3 cellular contexts compared by ENCODE assay signal in the genomic region with DNA sequence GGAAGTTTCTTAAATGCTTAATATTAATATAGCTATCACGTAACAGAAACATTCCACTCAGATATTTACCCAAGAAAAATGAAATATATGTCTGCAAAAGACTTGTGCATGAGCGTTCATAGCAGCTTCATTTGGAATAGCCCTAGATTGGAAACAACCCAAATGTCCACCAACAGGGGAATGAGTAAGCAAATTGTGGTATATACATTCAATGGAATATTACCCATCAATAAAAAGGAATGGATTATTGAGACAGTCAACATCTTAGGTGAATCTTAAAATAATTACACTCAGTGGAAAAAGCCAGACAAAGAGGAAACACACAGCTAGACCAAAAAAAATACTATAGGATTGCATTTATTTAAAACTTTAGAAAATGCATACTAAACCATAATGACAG.
TF ChIP-seq lines count a peak whose summit lies in the region.

No MANE protein-coding gene starts in this region.

TF ChIP-seq in SK-N-SH treated with all-trans-retinoic acid at 6 μM for 48 hours, 23 proteins besides CTCF, POLR2A, EP300 and RAD21:
- no peak for TF ChIP-seq ISL1 (CRISPR knock-in tag; IDR thresholded peaks at IDR 0.05)
- TF ChIP-seq ZFP30 (CRISPR knock-in tag; IDR thresholded peaks at IDR 0.05): no peak
- TF ChIP-seq ZNF8 (CRISPR knock-in tag; IDR thresholded peaks at IDR 0.05): 0 out of 2 replicates have a peak, but pooled peaks have one; percentile 21
- TF ChIP-seq, protein P1, sequence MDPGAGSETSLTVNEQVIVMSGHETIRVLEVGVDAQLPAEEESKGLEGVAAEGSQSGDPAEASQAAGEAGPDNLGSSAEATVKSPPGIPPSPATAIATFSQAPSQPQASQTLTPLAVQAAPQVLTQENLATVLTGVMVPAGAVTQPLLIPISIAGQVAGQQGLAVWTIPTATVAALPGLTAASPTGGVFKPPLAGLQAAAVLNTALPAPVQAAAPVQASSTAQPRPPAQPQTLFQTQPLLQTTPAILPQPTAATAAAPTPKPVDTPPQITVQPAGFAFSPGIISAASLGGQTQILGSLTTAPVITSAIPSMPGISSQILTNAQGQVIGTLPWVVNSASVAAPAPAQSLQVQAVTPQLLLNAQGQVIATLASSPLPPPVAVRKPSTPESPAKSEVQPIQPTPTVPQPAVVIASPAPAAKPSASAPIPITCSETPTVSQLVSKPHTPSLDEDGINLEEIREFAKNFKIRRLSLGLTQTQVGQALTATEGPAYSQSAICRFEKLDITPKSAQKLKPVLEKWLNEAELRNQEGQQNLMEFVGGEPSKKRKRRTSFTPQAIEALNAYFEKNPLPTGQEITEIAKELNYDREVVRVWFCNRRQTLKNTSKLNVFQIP (CRISPR knock-in tag; IDR thresholded peaks at IDR 0.05; ENCODE audit: borderline replicate concordance, low read depth): no peak
- no peak for TF ChIP-seq OSR1 (CRISPR knock-in tag; IDR thresholded peaks at IDR 0.05)
TF ChIP-seq in SK-N-SH treated with all-trans-retinoic acid at 6 μM for 48 hours: peak in this region for 1.

TF ChIP-seq in SK-N-SH, 30 proteins besides CTCF, POLR2A, EP300 and RAD21:
- TF ChIP-seq, protein P2, sequence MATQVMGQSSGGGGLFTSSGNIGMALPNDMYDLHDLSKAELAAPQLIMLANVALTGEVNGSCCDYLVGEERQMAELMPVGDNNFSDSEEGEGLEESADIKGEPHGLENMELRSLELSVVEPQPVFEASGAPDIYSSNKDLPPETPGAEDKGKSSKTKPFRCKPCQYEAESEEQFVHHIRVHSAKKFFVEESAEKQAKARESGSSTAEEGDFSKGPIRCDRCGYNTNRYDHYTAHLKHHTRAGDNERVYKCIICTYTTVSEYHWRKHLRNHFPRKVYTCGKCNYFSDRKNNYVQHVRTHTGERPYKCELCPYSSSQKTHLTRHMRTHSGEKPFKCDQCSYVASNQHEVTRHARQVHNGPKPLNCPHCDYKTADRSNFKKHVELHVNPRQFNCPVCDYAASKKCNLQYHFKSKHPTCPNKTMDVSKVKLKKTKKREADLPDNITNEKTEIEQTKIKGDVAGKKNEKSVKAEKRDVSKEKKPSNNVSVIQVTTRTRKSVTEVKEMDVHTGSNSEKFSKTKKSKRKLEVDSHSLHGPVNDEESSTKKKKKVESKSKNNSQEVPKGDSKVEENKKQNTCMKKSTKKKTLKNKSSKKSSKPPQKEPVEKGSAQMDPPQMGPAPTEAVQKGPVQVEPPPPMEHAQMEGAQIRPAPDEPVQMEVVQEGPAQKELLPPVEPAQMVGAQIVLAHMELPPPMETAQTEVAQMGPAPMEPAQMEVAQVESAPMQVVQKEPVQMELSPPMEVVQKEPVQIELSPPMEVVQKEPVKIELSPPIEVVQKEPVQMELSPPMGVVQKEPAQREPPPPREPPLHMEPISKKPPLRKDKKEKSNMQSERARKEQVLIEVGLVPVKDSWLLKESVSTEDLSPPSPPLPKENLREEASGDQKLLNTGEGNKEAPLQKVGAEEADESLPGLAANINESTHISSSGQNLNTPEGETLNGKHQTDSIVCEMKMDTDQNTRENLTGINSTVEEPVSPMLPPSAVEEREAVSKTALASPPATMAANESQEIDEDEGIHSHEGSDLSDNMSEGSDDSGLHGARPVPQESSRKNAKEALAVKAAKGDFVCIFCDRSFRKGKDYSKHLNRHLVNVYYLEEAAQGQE (IDR thresholded peaks at IDR 0.05; ENCODE audit: low read depth, low read length): no peak
- TF ChIP-seq FOSL2 (IDR thresholded peaks at IDR 0.05; ENCODE audit: borderline replicate concordance, low read depth) (no peak), RFX5 (IDR thresholded peaks at IDR 0.05; ENCODE audit: low read length) (no peak), FOXJ3 (CRISPR knock-in tag; IDR thresholded peaks at IDR 0.05) (no peak), RCOR1 (IDR thresholded peaks at IDR 0.05; ENCODE audit: low read length) (no peak), FOXM1 (IDR thresholded peaks at IDR 0.05; ENCODE audit: low read depth) (no peak)

TF ChIP-seq in K562, 482 proteins besides CTCF, POLR2A, EP300 and RAD21:
- TF ChIP-seq NFE2 (IDR thresholded peaks at IDR 0.05; ENCODE audit: low read depth) (peak; percentile 59), MAFG (tag; conservative IDR thresholded peaks at IDR 0.05) (peak; percentile 58), ZZZ3 (IDR thresholded peaks at IDR 0.05) (no peak), XRCC4 (IDR thresholded peaks at IDR 0.05; ENCODE audit: extremely low read depth, insufficient read depth, insufficient read length) (no peak), C11orf30 (IDR thresholded peaks at IDR 0.05; ENCODE audit: low read depth) (peak; percentile 61), RFX1 (IDR thresholded peaks at IDR 0.05) (no peak), ZNF316 (IDR thresholded peaks at IDR 0.05) (peak; percentile 25; the same call in 1 of the 2 replicates), NFE2L1 (tag; IDR thresholded peaks at IDR 0.05; ENCODE audit: borderline replicate concordance, low read depth) (peak; percentile 51)
- TF ChIP-seq, protein P3, sequence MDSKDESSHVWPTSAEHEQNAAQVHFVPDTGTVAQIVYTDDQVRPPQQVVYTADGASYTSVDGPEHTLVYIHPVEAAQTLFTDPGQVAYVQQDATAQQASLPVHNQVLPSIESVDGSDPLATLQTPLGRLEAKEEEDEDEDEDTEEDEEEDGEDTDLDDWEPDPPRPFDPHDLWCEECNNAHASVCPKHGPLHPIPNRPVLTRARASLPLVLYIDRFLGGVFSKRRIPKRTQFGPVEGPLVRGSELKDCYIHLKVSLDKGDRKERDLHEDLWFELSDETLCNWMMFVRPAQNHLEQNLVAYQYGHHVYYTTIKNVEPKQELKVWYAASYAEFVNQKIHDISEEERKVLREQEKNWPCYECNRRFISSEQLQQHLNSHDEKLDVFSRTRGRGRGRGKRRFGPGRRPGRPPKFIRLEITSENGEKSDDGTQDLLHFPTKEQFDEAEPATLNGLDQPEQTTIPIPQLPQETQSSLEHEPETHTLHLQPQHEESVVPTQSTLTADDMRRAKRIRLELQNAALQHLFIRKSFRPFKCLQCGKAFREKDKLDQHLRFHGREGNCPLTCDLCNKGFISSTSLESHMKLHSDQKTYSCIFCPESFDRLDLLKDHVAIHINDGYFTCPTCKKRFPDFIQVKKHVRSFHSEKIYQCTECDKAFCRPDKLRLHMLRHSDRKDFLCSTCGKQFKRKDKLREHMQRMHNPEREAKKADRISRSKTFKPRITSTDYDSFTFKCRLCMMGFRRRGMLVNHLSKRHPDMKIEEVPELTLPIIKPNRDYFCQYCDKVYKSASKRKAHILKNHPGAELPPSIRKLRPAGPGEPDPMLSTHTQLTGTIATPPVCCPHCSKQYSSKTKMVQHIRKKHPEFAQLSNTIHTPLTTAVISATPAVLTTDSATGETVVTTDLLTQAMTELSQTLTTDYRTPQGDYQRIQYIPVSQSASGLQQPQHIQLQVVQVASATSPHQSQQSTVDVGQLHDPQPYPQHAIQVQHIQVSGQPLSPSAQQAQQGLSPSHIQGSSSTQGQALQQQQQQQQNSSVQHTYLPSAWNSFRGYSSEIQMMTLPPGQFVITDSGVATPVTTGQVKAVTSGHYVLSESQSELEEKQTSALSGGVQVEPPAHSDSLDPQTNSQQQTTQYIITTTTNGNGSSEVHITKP (IDR thresholded peaks at IDR 0.05; ENCODE audit: partially characterized antibody): no peak
